ENCODE assay signal across 8 cellular contexts in genomic region chr2:64455545-64455944, GRCh38. TPM values are rescaled to one million over a fixed set of nuclear protein-coding genes. Genes with fewer than 3 reads are reported as not detected.
DNase-seq lines count a peak whose midpoint lies in the region; ATAC-seq and TF ChIP-seq lines count a peak whose summit lies in the region.

No MANE protein-coding gene starts in this region.

- ATAC-seq in GM19324 (IDR thresholded peaks at IDR 0.05; ENCODE audit: low FRiP score, unreplicated experiment) (no peak), GM21526 (IDR thresholded peaks at IDR 0.05; ENCODE audit: low FRiP score, unreplicated experiment) (no peak)

- no CpG with 5 or more reads among the region's 2 CpGs for WGBS in H9 (ENCODE audit: extremely low coverage, insufficient read length, low lambda C conversion rate)
- WGBS in esophagus muscularis mucosa: 72% methylated on average over 2 of the region's 2 CpGs

- H3T11ph ChIP-seq in H9 (ENCODE audit: low read length): no peak overlapping the region

- no peaks in the 10 kb centered on the region for H3K79me2 ChIP-seq in H9 (ENCODE audit: insufficient read depth, low read length)
- H3K79me2 ChIP-seq in OCI-LY7 (ENCODE audit: insufficient read depth, low read depth, low read length): no peaks in the 10 kb centered on the region

- H3K4me3 ChIP-seq in OCI-LY7 (ENCODE audit: low read depth, low read length, poor library complexity, severe bottlenecking) (peak overlapping the region; percentile 71), esophagus muscularis mucosa (peak overlapping the region; percentile 83 to 97 (median 89)), retinal pigment epithelial cell (ENCODE audit: low read length) (peak overlapping the region; percentile 63)

- DNase-seq in H9 (no peak), OCI-LY7 (ENCODE audit: low spot score) (no peak), esophagus muscularis mucosa (ENCODE audit: extremely low spot score) (no peak), retinal pigment epithelial cell (ENCODE audit: low read depth) (no peak), caudate nucleus (lab: John Stamatoyannopoulos, UW) (no peak), HCEC 1CT (no peak)

- no peak overlapping the region for H2AK5ac ChIP-seq in H9 (ENCODE audit: insufficient read length, low read length)

- BruUV-seq in OCI-LY7 (replicated peaks; lab: Mats Ljungman, UMichigan): no TSS peak

- intact Hi-C loops in OCI-LY7 (cut with micrococcal nuclease; ENCODE audit: unreplicated experiment): loop anchor here (5.0 kb wide), 1 partner anchor 107 kb away; no protein-coding TSS in a partner anchor
- intact Hi-C loops in esophagus muscularis mucosa (cut with DNase I): loop anchor here (10.0 kb wide), 1 partner anchor 199 kb away; the partner anchor contains the start of gene SERTAD2

- POLR2A ChIA-PET in OCI-LY7 (lab: Charles Lee): interaction anchor here (0.6 to 1.3 kb wide), 5 partner anchors 9 to 437 kb away, joined by 3 to 4 read pairs (median 3); no protein-coding TSS in a partner anchor

- H3K4me1 ChIP-seq in H9 (ENCODE audit: insufficient read depth, low read length): peaks cover 7% of the 10 kb centered on the region; the same call in 1 of the 2 replicates
- H3K4me1 ChIP-seq in OCI-LY7 (ENCODE audit: insufficient read depth, low read length, poor library complexity, severe bottlenecking): peaks cover 17% of the 10 kb centered on the region
- peaks cover 20 to 29% (median 22%) of the 10 kb centered on the region in 4 donors for H3K4me1 ChIP-seq in esophagus muscularis mucosa

- no peak overlapping the region for H2BK20ac ChIP-seq in H9 (ENCODE audit: low read depth, low read length, poor library complexity, severe bottlenecking)

- H3K9ac ChIP-seq in H9 (ENCODE audit: extremely low read depth, insufficient read length, low read length): no peak overlapping the region

- peak overlapping the region; percentile 74 to 91 for H3K4me3 Mint-ChIP-seq in H9

- no peak overlapping the region for H4K91ac ChIP-seq in H9 (ENCODE audit: insufficient read length, low read depth, low read length)

- no peak for TF ChIP-seq EP300 in esophagus muscularis mucosa (IDR thresholded peaks at IDR 0.05)

- H3K27ac Mint-ChIP-seq in H9: peak overlapping the region in 1 of 3 experiments; percentile 27; a peak in 1 of 7 replicates

- H3K36me3 ChIP-seq in OCI-LY7 (ENCODE audit: insufficient read depth, low read length) (no peaks in the 10 kb centered on the region), esophagus muscularis mucosa (peaks cover 0 to 43% (median 31%) of the 10 kb centered on the region in 4 donors)

- H3K4ac ChIP-seq in H9 (ENCODE audit: low read depth, low read length): no peak overlapping the region

- no peak overlapping the region for H3K23ac ChIP-seq in H9 (ENCODE audit: insufficient read length, low read depth, low read length)

- H3K23me2 ChIP-seq in H9 (ENCODE audit: insufficient read length, low read depth, low read length, poor library complexity, severe bottlenecking): peaks cover 11% of the 10 kb centered on the region

- H3K9me3 ChIP-seq in H9 (ENCODE audit: control insufficient read depth, low read depth, low read length) (no peaks in the 10 kb centered on the region), OCI-LY7 (ENCODE audit: low read length) (no peaks in the 10 kb centered on the region), esophagus muscularis mucosa (no peaks in the 10 kb centered on the region)

- no peak overlapping the region for H3K14ac ChIP-seq in H9 (ENCODE audit: insufficient read depth, low read length)

- H3K4me1 Mint-ChIP-seq in H9: peaks cover 34% of the 10 kb centered on the region in 2 experiments

- no peaks in the 10 kb centered on the region for H3K27me3 ChIP-seq in H9 (ENCODE audit: insufficient read depth, low read length)
- no peaks in the 10 kb centered on the region for H3K27me3 ChIP-seq in esophagus muscularis mucosa

- TF ChIP-seq CTCF in H9 (conservative IDR thresholded peaks at IDR 0.05) (no peak), OCI-LY7 (conservative IDR thresholded peaks at IDR 0.05; ENCODE audit: low read length) (no peak), esophagus muscularis mucosa (IDR thresholded peaks at IDR 0.05) (no peak), retinal pigment epithelial cell (conservative IDR thresholded peaks at IDR 0.05; ENCODE audit: low read depth, low read length) (no peak)

- H2BK120ac ChIP-seq in H9 (ENCODE audit: low read depth, low read length, poor library complexity, severe bottlenecking): no peak overlapping the region

- no peaks in the 10 kb centered on the region for H4K20me1 ChIP-seq in H9 (ENCODE audit: control insufficient read depth, insufficient read depth, insufficient read length)
- H4K20me1 ChIP-seq in OCI-LY7 (ENCODE audit: insufficient read depth, low read length): no peaks in the 10 kb centered on the region

- no peak overlapping the region for H4K5ac ChIP-seq in H9 (ENCODE audit: insufficient read length, low read depth, low read length)

- no peak overlapping the region for H2BK5ac ChIP-seq in H9 (ENCODE audit: insufficient read length, low read length)

- peak overlapping the region; percentile 83 for H3K4me2 ChIP-seq in H9 (ENCODE audit: insufficient read depth, insufficient read length, low read length)
- H3K4me2 ChIP-seq in OCI-LY7 (ENCODE audit: low read length): peak overlapping the region; percentile 75

- H3K79me1 ChIP-seq in H9 (ENCODE audit: insufficient read depth, low read depth, low read length, poor library complexity, severe bottlenecking): no peaks in the 10 kb centered on the region

- H3K27ac ChIP-seq in H9 (ENCODE audit: insufficient read length, low read depth, low read length) (no peak overlapping the region), OCI-LY7 (ENCODE audit: low read depth, low read length, poor library complexity, severe bottlenecking) (no peak overlapping the region), esophagus muscularis mucosa (replicated peaks in 1 of 4) (peak overlapping the region; percentile 96 to 98 (median 98)), caudate nucleus (ENCODE audit: low read depth, low read length) (no peak overlapping the region)

- H3K9me3 Mint-ChIP-seq in H9: no peaks in the 10 kb centered on the region

- H3K18ac ChIP-seq in H9 (ENCODE audit: insufficient read length, low read depth, low read length): no peak overlapping the region

- no peak for TF ChIP-seq POLR2A in esophagus muscularis mucosa (IDR thresholded peaks at IDR 0.05; ENCODE audit: low read depth)

- H3K56ac ChIP-seq in H9 (ENCODE audit: insufficient read length, low read depth, low read length): no peak overlapping the region

- no peak overlapping the region for H4K8ac ChIP-seq in H9 (replicated peaks; ENCODE audit: insufficient read length, low read depth, low read length)

- peaks cover 5 to 31% (median 20%) of the 10 kb centered on the region in 3 experiments; a peak in 6 of 7 replicates for H3K36me3 Mint-ChIP-seq in H9 (ENCODE audit: insufficient read depth in 1 of 3, low read depth in 3 of 3)

- no peak overlapping the region for H2BK12ac ChIP-seq in H9 (ENCODE audit: insufficient read length, low read depth, low read length)

- CTCF ChIA-PET in OCI-LY7 (lab: Charles Lee; ENCODE audit: unreplicated experiment): no interaction called here

- no peaks in the 10 kb centered on the region; the same call in 1 of the 2 replicates for H3K27me3 Mint-ChIP-seq in H9 (ENCODE audit: low read depth)

- H3K9me2 ChIP-seq in OCI-LY7 (ENCODE audit: insufficient read depth, low read length): no peaks in the 10 kb centered on the region

- H2AFZ ChIP-seq in H9 (ENCODE audit: low read length): no peak overlapping the region
- H2AFZ ChIP-seq in OCI-LY7 (ENCODE audit: low read length): peak overlapping the region; percentile 84; the same call in 1 of the 2 replicates

- H2BK15ac ChIP-seq in H9 (ENCODE audit: low read depth, low read length): no peak overlapping the region

RNA-seq across cellular contexts. Expression of gene LGALSL, which starts 1.6 kb away (rescaled TPM):
- total RNA-seq in H9 (2021): 20.4 and 23.8 TPM in 2 replicates
- 3.1 and 3.2 TPM in 2 replicates for total RNA-seq in OCI-LY7 (2014; rRNA removed; shearing (Covaris generic))
- total RNA-seq in OCI-LY7 (2022): 3.8 and 4.5 TPM in 2 replicates
- total RNA-seq in esophagus muscularis mucosa: 10 to 100 TPM; 12.3 to 20.2 (median 17.5) TPM

Comparison
In these comparisons a context has a peak if more than half of its experiments do, and no peak if none do; other contexts are left out.
1. H3K27ac ChIP-seq: peak in esophagus muscularis mucosa (4 of 4); none in H9 (single experiment), OCI-LY7 (single experiment) and caudate nucleus (single experiment).
2. Peak in every context shown above with its lines, with median percentiles within 50 percentile points of each other: H3K4me3 ChIP-seq.